Comparison of ENCODE assay signal across 13 cellular contexts in the genomic region with DNA sequence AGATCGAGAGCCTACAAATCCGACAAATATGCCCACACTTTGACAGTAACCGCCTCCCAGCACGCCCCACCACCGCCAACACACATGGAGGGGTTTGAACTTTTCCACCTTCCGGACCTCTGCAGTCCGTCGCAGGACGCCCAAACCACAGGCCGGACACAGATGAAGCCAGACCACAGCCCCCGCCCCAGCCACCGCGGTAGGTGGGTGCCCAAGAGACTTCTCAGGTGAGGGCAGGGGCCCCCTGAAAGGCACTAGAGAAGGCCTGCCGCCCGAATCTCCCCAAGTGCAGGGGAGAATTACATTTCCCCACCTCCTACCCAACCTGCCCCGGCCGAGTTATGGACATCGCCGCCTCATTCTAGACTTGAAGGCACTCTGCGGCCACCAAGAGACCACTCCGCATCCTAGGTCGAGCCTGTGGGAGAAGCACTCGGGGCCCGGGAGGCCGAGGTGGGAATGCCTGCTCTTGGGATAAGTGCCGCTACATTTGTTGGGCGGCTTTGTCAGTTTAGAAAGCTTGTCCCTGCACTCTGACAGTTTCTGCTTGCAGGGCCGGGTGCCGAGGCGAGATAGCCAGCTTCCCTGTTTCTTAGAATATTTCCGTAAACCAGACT. TPM values are rescaled to one million over a fixed set of nuclear protein-coding genes. Genes with fewer than 3 reads are reported as not detected.
A peak's percentile ranks its signal among the peaks of the same experiment; 100 is the strongest.
DNase-seq lines count a peak whose midpoint lies in the region; ATAC-seq and TF ChIP-seq lines count a peak whose summit lies in the region.
"Had no signal": no experiment of that assay in that cellular context is flagged by ENCODE, and none has a peak within 500 bp of the region (broad histone marks: within the 10 kb centered on the region; RNA-seq: fewer than 3 reads in every experiment).

No MANE protein-coding gene starts in this region.

- H3K4me3 ChIP-seq in GM23248 (peak overlapping the region; percentile 88), right cardiac atrium (ENCODE audit: low read length) (peak overlapping the region; percentile 68)
- H3K4me3 ChIP-seq: body of pancreas had no signal

- H3K27ac ChIP-seq in GM23248 (peak overlapping the region; percentile 67), right cardiac atrium (ENCODE audit: low read length) (peak overlapping the region; percentile 93)

- intact Hi-C loops in right cardiac atrium (cut with DNase I): loop anchor here in 2 of 4 donors (5.0 to 10.0 kb wide), 6 partner anchors 236 to 649 kb away; no protein-coding TSS in a partner anchor

- ATAC-seq in right cardiac atrium: peak in 1 of 2 donors; percentile 1
- ATAC-seq in stimulated activated memory B cell treated with anti-CD40 and anti-IgM and Interleukin-4, amounts not matched to agents 10 μg/mL and 1 μg/mL and 100 μg/mL, for 72 hours: no peak

- no peaks in the 10 kb centered on the region for H3K27me3 ChIP-seq in GM23248 (replicated peaks; ENCODE audit: insufficient read depth)
- H3K27me3 ChIP-seq in right cardiac atrium (ENCODE audit: control insufficient read depth, insufficient read depth): no peaks in the 10 kb centered on the region
- H3K27me3 ChIP-seq: body of pancreas had no signal

- H3K36me3 Mint-ChIP-seq in activated CD4-positive, alpha-beta memory T cell treated with anti-CD3 and anti-CD28 coated beads, Interleukin-2, amount 10 ng/mL, durations not matched to agents 7 days and 5 days (ENCODE audit: low read depth): peaks cover 8% of the 10 kb centered on the region
- H3K36me3 Mint-ChIP-seq in stimulated activated memory B cell treated with anti-CD40 and anti-IgM and Interleukin-4, amounts not matched to agents 10 μg/mL and 1 μg/mL and 100 μg/mL, for 72 hours: peaks cover 6% of the 10 kb centered on the region

- WGBS in GM23248 (ENCODE audit: low coverage in 1 of 2, low lambda C conversion rate in 2 of 2, missing lambda C conversion rate in 2 of 2), 2 experiments: 46% methylated on average over 28 to 31 of the region's 31 CpGs
- WGBS in right cardiac atrium: 38% methylated on average over 31 of the region's 31 CpGs

- H3K4me1 Mint-ChIP-seq in activated CD4-positive, alpha-beta memory T cell treated with anti-CD3 and anti-CD28 coated beads, Interleukin-2, amount 10 ng/mL, durations not matched to agents 7 days and 5 days: peaks cover 22% of the 10 kb centered on the region
- H3K4me1 Mint-ChIP-seq in stimulated activated memory B cell treated with anti-CD40 and anti-IgM and Interleukin-4, amounts not matched to agents 10 μg/mL and 1 μg/mL and 100 μg/mL, for 72 hours: peaks cover 43% of the 10 kb centered on the region

- no peaks in the 10 kb centered on the region for H3K9me3 Mint-ChIP-seq in activated CD4-positive, alpha-beta memory T cell treated with anti-CD3 and anti-CD28 coated beads, Interleukin-2, amount 10 ng/mL, durations not matched to agents 7 days and 5 days
- no peaks in the 10 kb centered on the region for H3K9me3 Mint-ChIP-seq in stimulated activated memory B cell treated with anti-CD40 and anti-IgM and Interleukin-4, amounts not matched to agents 10 μg/mL and 1 μg/mL and 100 μg/mL, for 72 hours

- no peaks in the 10 kb centered on the region; the same call in 1 of the 2 replicates for H3K36me3 ChIP-seq in GM23248 (ENCODE audit: low read depth)

- no peaks in the 10 kb centered on the region for H3K9me2 ChIP-seq in GM23248 (ENCODE audit: insufficient read depth)

- H3K4me1 ChIP-seq in GM23248 (ENCODE audit: insufficient read depth): peaks cover 4% of the 10 kb centered on the region
- peaks cover 3% of the 10 kb centered on the region for H3K4me1 ChIP-seq in right cardiac atrium (ENCODE audit: control insufficient read depth, insufficient read depth, low read length)

- peak overlapping the region; percentile 84 for H3K9ac ChIP-seq in GM23248

- in situ Hi-C loops in GM23248 (cut with MboI): loop anchor here (25.0 kb wide), 1 partner anchor 804 kb away; no protein-coding TSS in a partner anchor

- no peak overlapping the region for H3K27ac Mint-ChIP-seq in activated CD4-positive, alpha-beta memory T cell treated with anti-CD3 and anti-CD28 coated beads, Interleukin-2, amount 10 ng/mL, durations not matched to agents 7 days and 5 days
- H3K27ac Mint-ChIP-seq in stimulated activated memory B cell treated with anti-CD40 and anti-IgM and Interleukin-4, amounts not matched to agents 10 μg/mL and 1 μg/mL and 100 μg/mL, for 72 hours: no peak overlapping the region

- H3F3A ChIP-seq in GM23248 (ENCODE audit: insufficient read depth): peaks cover 17% of the 10 kb centered on the region

- DNase-seq in GM23248 (peak; percentile 50), right cardiac atrium (peak in 2 of 3 donors; percentile 66 to 67), NOMO-1 treated with DMSO at 0.1 percent for 48 hours (lab: John Stamatoyannopoulos, UW; ENCODE audit: unreplicated experiment) (no peak), HEK293T (ENCODE audit: extremely low spot score) (no peak), glomerular visceral epithelial cell (ENCODE audit: extremely low spot score) (no peak)
- DNase-seq in activated CD4-positive, alpha-beta memory T cell treated with anti-CD3 and anti-CD28 coated beads, Interleukin-2, amount 10 ng/mL, durations not matched to agents 7 days and 5 days: no peak
- DNase-seq: body of pancreas; GDM1; NCI-H510A; stimulated activated CD8-positive, alpha-beta memory T cell treated with anti-CD3 and anti-CD28 coated beads, Interleukin-4, amount 100 ng/mL, for 48 hours had no signal

- peaks cover 79% of the 10 kb centered on the region for H3K27me3 Mint-ChIP-seq in activated CD4-positive, alpha-beta memory T cell treated with anti-CD3 and anti-CD28 coated beads, Interleukin-2, amount 10 ng/mL, durations not matched to agents 7 days and 5 days
- H3K27me3 Mint-ChIP-seq in stimulated activated memory B cell treated with anti-CD40 and anti-IgM and Interleukin-4, amounts not matched to agents 10 μg/mL and 1 μg/mL and 100 μg/mL, for 72 hours: peaks cover 94% of the 10 kb centered on the region

- H2AFZ ChIP-seq in GM23248: peak overlapping the region; percentile 91

- H3K9me3 ChIP-seq in GM23248 (ENCODE audit: low read depth): no peaks in the 10 kb centered on the region
- H3K9me3 ChIP-seq in right cardiac atrium (ENCODE audit: control insufficient read depth, low read length): no peaks in the 10 kb centered on the region
- H3K9me3 ChIP-seq: body of pancreas had no signal

- CTCF ChIA-PET in activated CD4-positive, alpha-beta memory T cell treated with anti-CD3 and anti-CD28 coated beads, Interleukin-2, amount 10 ng/mL, durations not matched to agents 7 days and 5 days (lab: Charles Lee): interaction anchor here (0.9 to 1.4 kb wide), 4 partner anchors 8 to 189 kb away, joined by 3 to 4 read pairs (median 3); no protein-coding TSS in a partner anchor
- CTCF ChIA-PET in HEK293T (lab: Yijun Ruan, JAX): interaction anchor here (0.5 kb wide), 1 partner anchor 322 kb away, joined by 7 read pairs; no protein-coding TSS in a partner anchor

- peak overlapping the region; percentile 85 for H3K4me2 ChIP-seq in GM23248 (ENCODE audit: unreplicated experiment)

- H3K79me2 ChIP-seq in GM23248 (ENCODE audit: insufficient read depth): peaks cover 14% of the 10 kb centered on the region; the same call in 1 of the 2 replicates

- POLR2A ChIA-PET in activated CD4-positive, alpha-beta memory T cell treated with anti-CD3 and anti-CD28 coated beads, Interleukin-2, amount 10 ng/mL, durations not matched to agents 7 days and 5 days (lab: Charles Lee): no interaction called here
- POLR2A ChIA-PET in HEK293T (lab: Yijun Ruan, JAX): no interaction called here

- no peaks in the 10 kb centered on the region for H4K20me1 ChIP-seq in GM23248 (ENCODE audit: insufficient read depth)

- peak overlapping the region; percentile 67 for H3K4me3 Mint-ChIP-seq in activated CD4-positive, alpha-beta memory T cell treated with anti-CD3 and anti-CD28 coated beads, Interleukin-2, amount 10 ng/mL, durations not matched to agents 7 days and 5 days
- peak overlapping the region; percentile 73 for H3K4me3 Mint-ChIP-seq in stimulated activated memory B cell treated with anti-CD40 and anti-IgM and Interleukin-4, amounts not matched to agents 10 μg/mL and 1 μg/mL and 100 μg/mL, for 72 hours

TF ChIP-seq in HEK293T, 16 proteins besides CTCF, POLR2A, EP300 and RAD21:
- no peak for TF ChIP-seq BHLHE40 (IDR thresholded peaks at IDR 0.05; ENCODE audit: borderline replicate concordance)
- TF ChIP-seq LEF1 (IDR thresholded peaks at IDR 0.05; ENCODE audit: borderline replicate concordance): no peak
- no peak for TF ChIP-seq FOXK2 (IDR thresholded peaks at IDR 0.05)
- no peak for TF ChIP-seq SUZ12 (IDR thresholded peaks at IDR 0.05)
- no peak for TF ChIP-seq ZNF384 (IDR thresholded peaks at IDR 0.05)
- TF ChIP-seq, protein P1, sequence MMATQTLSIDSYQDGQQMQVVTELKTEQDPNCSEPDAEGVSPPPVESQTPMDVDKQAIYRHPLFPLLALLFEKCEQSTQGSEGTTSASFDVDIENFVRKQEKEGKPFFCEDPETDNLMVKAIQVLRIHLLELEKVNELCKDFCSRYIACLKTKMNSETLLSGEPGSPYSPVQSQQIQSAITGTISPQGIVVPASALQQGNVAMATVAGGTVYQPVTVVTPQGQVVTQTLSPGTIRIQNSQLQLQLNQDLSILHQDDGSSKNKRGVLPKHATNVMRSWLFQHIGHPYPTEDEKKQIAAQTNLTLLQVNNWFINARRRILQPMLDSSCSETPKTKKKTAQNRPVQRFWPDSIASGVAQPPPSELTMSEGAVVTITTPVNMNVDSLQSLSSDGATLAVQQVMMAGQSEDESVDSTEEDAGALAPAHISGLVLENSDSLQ (IDR thresholded peaks at IDR 0.05): no peak
- no peak for TF ChIP-seq FOXM1 (IDR thresholded peaks at IDR 0.05; ENCODE audit: borderline replicate concordance)
- TF ChIP-seq ARNT (IDR thresholded peaks at IDR 0.05): no peak
- TF ChIP-seq CTBP1 (IDR thresholded peaks at IDR 0.05; ENCODE audit: borderline replicate concordance): no peak
- no peak for TF ChIP-seq HDGF (IDR thresholded peaks at IDR 0.05; ENCODE audit: borderline replicate concordance)

RNA-seq across cellular contexts. Expression of gene HAND2, which starts 21.5 kb away (rescaled TPM):
- total RNA-seq in GM23248 (2014; rRNA removed; shearing (Covaris generic)): 11.2 and 13.4 TPM in 2 replicates
- 17.8 and 19.3 TPM in 2 replicates for polyA plus RNA-seq in GM23248 (2016; fragmentation: Nextera tagmentation; extraction: Ambion mirVana)
- total RNA-seq in activated CD4-positive, alpha-beta memory T cell treated with anti-CD3 and anti-CD28 coated beads, Interleukin-2, amount 10 ng/mL, durations not matched to agents 7 days and 5 days: not detected
- 100 to 1,000 TPM in 3 of 4 donors, 10 to 100 TPM in 1; 69.3 to 154 (median 136) TPM for total RNA-seq in right cardiac atrium
- polyA plus RNA-seq in right cardiac atrium: 115 TPM
- total RNA-seq: glomerular endothelial cell, renal cortical epithelial cell had no signal

Comparison
In these comparisons a context has a peak if more than half of its experiments do, and no peak if none do; other contexts are left out.
1. DNase-seq: peak in GM23248 (single experiment) and right cardiac atrium (2 of 3); none in activated CD4-positive, alpha-beta memory T cell treated with anti-CD3 and anti-CD28 coated beads, Interleukin-2, amount 10 ng/mL, durations not matched to agents 7 days and 5 days (single experiment), NOMO-1 treated with DMSO at 0.1 percent for 48 hours (single experiment), HEK293T (single experiment) and glomerular visceral epithelial cell (single experiment).
2. RNA of gene HAND2, which starts 21.5 kb away (total RNA-seq): 69.3 to 154 TPM in right cardiac atrium and 11.2 to 13.4 TPM in GM23248; not detected in activated CD4-positive, alpha-beta memory T cell treated with anti-CD3 and anti-CD28 coated beads, Interleukin-2, amount 10 ng/mL, durations not matched to agents 7 days and 5 days; every median in the first group is over 10 times any median in the second.